ENCODE assay signal across 12 cellular contexts in the genomic region with DNA sequence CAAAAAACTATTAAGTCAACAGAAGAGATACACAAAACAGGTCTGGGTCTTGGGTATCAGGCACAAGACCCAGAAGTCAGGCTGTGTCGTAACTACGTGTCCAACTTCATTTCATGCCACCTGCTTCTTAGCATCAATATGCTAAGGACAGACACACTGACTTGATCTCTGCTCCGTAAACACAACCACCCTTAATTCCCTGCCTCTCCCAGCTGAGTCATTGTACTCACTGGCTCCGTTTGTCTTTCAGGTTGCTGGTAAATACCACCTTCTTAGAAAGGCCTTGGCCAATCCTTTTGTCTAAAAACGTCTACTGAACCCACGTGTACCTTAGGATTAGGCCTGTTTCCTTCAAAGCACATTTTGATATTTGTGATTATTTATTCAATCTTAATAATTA.
"Had no signal": no experiment of that assay in that cellular context is flagged by ENCODE, and none has a peak within 500 bp of the region (broad histone marks: within the 10 kb centered on the region; RNA-seq: fewer than 3 reads in every experiment).

No MANE protein-coding gene starts in this region.

- H3K4me1 ChIP-seq: gastrocnemius medialis, heart right ventricle, lower lobe of right lung, upper lobe of right lung had no signal

- H3K4me3 Mint-ChIP-seq: activated naive CD8-positive, alpha-beta T cell; activated T-cell treated with anti-CD3 and anti-CD28 coated beads, Interleukin-2, amount 50 U/mL, for 24 hours; nephron; stimulated activated naive CD8-positive, alpha-beta T cell treated with anti-CD3 and anti-CD28 coated beads, Interleukin-15, Interleukin-2, amounts not matched to agents 100 ng/mL and 50 ng/mL, for 24 hours had no signal

- H3K27ac ChIP-seq: gastrocnemius medialis, heart right ventricle, lower lobe of right lung, upper lobe of right lung had no signal

- H3K36me3 ChIP-seq: gastrocnemius medialis, heart right ventricle, lower lobe of right lung, upper lobe of right lung had no signal

- H3K4me3 ChIP-seq: gastrocnemius medialis, heart right ventricle, lower lobe of right lung, upper lobe of right lung had no signal

- H3K27me3 Mint-ChIP-seq: activated naive CD8-positive, alpha-beta T cell; activated T-cell treated with anti-CD3 and anti-CD28 coated beads, Interleukin-2, amount 50 U/mL, for 24 hours; stimulated activated naive CD8-positive, alpha-beta T cell treated with anti-CD3 and anti-CD28 coated beads, Interleukin-15, Interleukin-2, amounts not matched to agents 100 ng/mL and 50 ng/mL, for 24 hours had no signal

- H3K27ac Mint-ChIP-seq: activated naive CD8-positive, alpha-beta T cell; activated T-cell treated with anti-CD3 and anti-CD28 coated beads, Interleukin-2, amount 50 U/mL, for 24 hours; nephron; stimulated activated naive CD8-positive, alpha-beta T cell treated with anti-CD3 and anti-CD28 coated beads, Interleukin-15, Interleukin-2, amounts not matched to agents 100 ng/mL and 50 ng/mL, for 24 hours had no signal

- H3K9me3 Mint-ChIP-seq: nephron had no signal

- H3K9me3 ChIP-seq: gastrocnemius medialis, heart right ventricle, lower lobe of right lung, upper lobe of right lung had no signal

- H3K36me3 Mint-ChIP-seq: activated naive CD8-positive, alpha-beta T cell had no signal

- ATAC-seq: gastrocnemius medialis, heart right ventricle, lower lobe of right lung, upper lobe of right lung had no signal

- H3K27me3 ChIP-seq: gastrocnemius medialis, heart right ventricle, upper lobe of right lung had no signal

- DNase-seq: activated CD4-positive, alpha-beta T cell treated with anti-CD3 and anti-CD28 coated beads, Interleukin-2, amount 50 U/mL, for 4 hours; activated CD4-positive, CD25-positive, alpha-beta regulatory T cell treated with anti-CD3 and anti-CD28 coated beads, Interleukin-2, amount 50 U/mL, for 72 hours; activated effector memory CD4-positive, alpha-beta T cell treated with anti-CD3 and anti-CD28 coated beads, Interleukin-2, amount 50 U/mL, for 16 hours; activated T-cell treated with anti-CD3 and anti-CD28 coated beads, Interleukin-2, amount 50 U/mL, for 24 hours; gastrocnemius medialis; heart right ventricle; lower lobe of right lung; stimulated activated CD4-positive, alpha-beta T cell treated with anti-CD3 and anti-CD28 coated beads, Interleukin-4, amount 100 ng/mL, for 1 hour; upper lobe of right lung had no signal
